ENCODE assay signal across 18 cellular contexts in the genomic region with DNA sequence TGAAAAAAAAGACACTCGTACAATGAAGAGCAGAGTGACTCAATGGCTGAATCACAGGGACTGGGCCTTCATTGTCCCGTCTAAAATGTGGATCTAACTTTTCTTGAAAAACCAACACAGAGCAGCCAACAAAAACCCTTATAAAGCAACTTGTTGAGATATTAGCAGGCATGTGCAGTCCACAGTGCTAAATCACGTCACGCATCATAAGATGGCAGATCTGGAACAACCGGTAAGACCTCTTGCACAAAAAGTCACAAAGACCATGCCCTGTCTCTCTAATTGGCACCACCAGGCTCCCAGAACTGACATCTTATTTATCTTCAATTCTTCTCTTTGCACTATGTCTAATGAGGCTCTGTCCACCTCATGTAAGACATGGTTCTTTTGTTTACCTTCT.
"Had no signal": no experiment of that assay in that cellular context is flagged by ENCODE, and none has a peak within 500 bp of the region (broad histone marks: within the 10 kb centered on the region; RNA-seq: fewer than 3 reads in every experiment).

No MANE protein-coding gene starts in this region.

- H3K27me3 Mint-ChIP-seq: naive thymus-derived CD8-positive, alpha-beta T cell had no signal

- H2AFZ ChIP-seq: hepatocyte had no signal

- H3K36me3 Mint-ChIP-seq: naive thymus-derived CD8-positive, alpha-beta T cell had no signal

- DNase-seq: cortex of kidney; dorsolateral prefrontal cortex; effector CD8-positive, alpha-beta T cell; foreskin keratinocyte; head of caudate nucleus; left colon; mammary epithelial cell; mucosa of descending colon; naive thymus-derived CD8-positive, alpha-beta T cell; posterior cingulate gyrus; right cardiac atrium; stimulated activated CD4-positive, alpha-beta T cell treated with anti-CD3 and anti-CD28 coated beads, Interleukin-2, amount 100 ng/mL, for 48 hours; stimulated activated naive CD4-positive, alpha-beta T cell treated with Interleukin-2 at 50 U/mL for 16 hours; upper lobe of left lung had no signal

- H3K4me2 ChIP-seq: hepatocyte, smooth muscle cell had no signal

- H3K27me3 ChIP-seq: dorsolateral prefrontal cortex, foreskin keratinocyte, hepatocyte, neutrophil, upper lobe of left lung, vagina had no signal

- H3K4me1 Mint-ChIP-seq: naive thymus-derived CD8-positive, alpha-beta T cell had no signal

- H3K36me3 ChIP-seq: neutrophil, upper lobe of left lung, vagina had no signal

- H3K4me3 Mint-ChIP-seq: naive thymus-derived CD8-positive, alpha-beta T cell had no signal

- H3K4me1 ChIP-seq: vagina had no signal

- H3K9me3 ChIP-seq: mucosa of descending colon, neutrophil, upper lobe of left lung, vagina had no signal

- ATAC-seq: foreskin keratinocyte; left colon; mucosa of descending colon; naive thymus-derived CD8-positive, alpha-beta T cell; right cardiac atrium had no signal

- H3K27ac Mint-ChIP-seq: naive thymus-derived CD8-positive, alpha-beta T cell had no signal

- H3K27ac ChIP-seq: dorsolateral prefrontal cortex, foreskin keratinocyte, hepatocyte, neutrophil, upper lobe of left lung, vagina had no signal

- H3K4me3 ChIP-seq: dorsolateral prefrontal cortex, hepatocyte, mucosa of descending colon, smooth muscle cell, upper lobe of left lung, vagina had no signal
